ENCODE assay signal across 21 cellular contexts in the genomic region with DNA sequence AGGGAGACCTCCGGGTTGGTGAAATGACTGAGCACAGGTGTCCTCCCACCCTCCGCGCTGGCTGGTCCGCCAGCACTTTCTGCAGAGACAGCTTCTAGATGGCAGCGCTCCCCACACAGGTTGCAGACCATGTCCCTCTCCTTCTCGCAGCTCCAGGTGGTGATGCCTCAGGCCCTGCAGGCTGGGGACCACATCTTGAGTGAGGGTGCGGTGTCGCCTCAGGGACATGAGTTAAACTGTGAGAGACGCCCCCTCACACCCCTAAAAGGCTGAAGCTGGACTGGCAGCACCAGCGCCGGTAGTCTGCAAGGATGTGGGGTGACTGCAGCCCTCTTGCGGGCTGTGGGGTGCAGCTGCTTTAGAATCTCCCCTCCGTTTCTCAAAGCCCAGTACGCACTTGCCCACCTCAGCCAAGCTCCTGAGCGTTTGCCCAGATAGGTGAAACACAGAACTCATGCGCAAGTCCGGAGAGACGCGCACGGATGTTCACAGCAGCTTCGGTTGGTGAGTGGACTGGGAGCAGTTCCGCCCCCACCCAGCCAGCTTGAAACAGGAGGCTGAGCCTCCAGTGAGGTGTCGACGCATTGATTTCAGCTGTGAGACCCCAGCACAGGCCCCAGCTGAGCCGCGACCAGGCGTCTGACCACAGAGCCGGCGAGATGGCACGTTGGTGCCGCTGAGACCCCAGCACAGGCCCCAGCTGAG. TPM values are rescaled to one million over a fixed set of nuclear protein-coding genes. Genes with fewer than 3 reads are reported as not detected.
DNase-seq lines count a peak whose midpoint lies in the region; ATAC-seq and TF ChIP-seq lines count a peak whose summit lies in the region.
"Had no signal": no experiment of that assay in that cellular context is flagged by ENCODE, and none has a peak within 500 bp of the region (broad histone marks: within the 10 kb centered on the region; RNA-seq: fewer than 3 reads in every experiment).

No MANE protein-coding gene starts in this region.

- H2BK12ac ChIP-seq in H9 (ENCODE audit: insufficient read length, low read depth, low read length), result no peak overlapping the region

- H3K27ac ChIP-seq in H9 (ENCODE audit: insufficient read length, low read depth, low read length) (no peak overlapping the region), endodermal cell (ENCODE audit: low read depth, low read length) (no peak overlapping the region), prostate gland (no peak overlapping the region)
- H3K27ac ChIP-seq: A549 had no signal

- peaks cover 7% of the 10 kb centered on the region for H3K9me3 Mint-ChIP-seq in activated T-cell treated with anti-CD3 and anti-CD28 coated beads, Interleukin-2, amount 50 U/mL, for 24 hours
- H3K9me3 Mint-ChIP-seq in activated T-cell treated with anti-CD3 and anti-CD28 coated beads, Interleukin-2, amount 50 U/mL, for 72 hours, result peaks cover 1 to 4% of the 10 kb centered on the region in 2 donors
- H3K9me3 Mint-ChIP-seq in H9 (peaks cover 2 to 8% of the 10 kb centered on the region in 2 experiments; a peak in 3 of 5 replicates), endodermal cell (no peaks in the 10 kb centered on the region)
- H3K9me3 Mint-ChIP-seq in effector memory CD8-positive, alpha-beta T cell, result no peaks in the 10 kb centered on the region

- H4K5ac ChIP-seq in H9 (ENCODE audit: insufficient read length, low read depth, low read length), result no peak overlapping the region

- H4K91ac ChIP-seq in H9 (ENCODE audit: insufficient read length, low read depth, low read length), result no peak overlapping the region

- H3K4me3 Mint-ChIP-seq in activated T-cell treated with anti-CD3 and anti-CD28 coated beads, Interleukin-2, amount 50 U/mL, for 24 hours, result no peak overlapping the region
- H3K4me3 Mint-ChIP-seq in activated T-cell treated with anti-CD3 and anti-CD28 coated beads, Interleukin-2, amount 50 U/mL, for 72 hours, result no peak overlapping the region
- H3K4me3 Mint-ChIP-seq in H9 (no peak overlapping the region), endodermal cell (no peak overlapping the region)
- no peak overlapping the region for H3K4me3 Mint-ChIP-seq in effector memory CD8-positive, alpha-beta T cell
- H3K4me3 Mint-ChIP-seq: CD14-positive monocyte, HFFc6 had no signal

- no peak for ATAC-seq in activated T-cell treated with anti-CD3 and anti-CD28 coated beads, Interleukin-2, amount 50 U/mL, for 72 hours (replicated peaks in 1 of 2)
- no peak for ATAC-seq in effector memory CD8-positive, alpha-beta T cell (replicated peaks)
- ATAC-seq in GM18870 (IDR thresholded peaks at IDR 0.05; ENCODE audit: unreplicated experiment), result no peak
- ATAC-seq: A549 had no signal

- no peak overlapping the region for H2BK15ac ChIP-seq in H9 (ENCODE audit: low read depth, low read length)

- no peak overlapping the region for H3K23ac ChIP-seq in H9 (ENCODE audit: insufficient read length, low read depth, low read length)

- no peaks in the 10 kb centered on the region for H3K79me1 ChIP-seq in H9 (ENCODE audit: insufficient read depth, low read depth, low read length, poor library complexity, severe bottlenecking)

- WGBS in H9 (ENCODE audit: extremely low coverage, insufficient read length, low lambda C conversion rate), result no CpG with 5 or more reads among the region's 31 CpGs
- 93 to 97% methylated on average over 18 to 31 of the region's 31 CpGs for WGBS in endodermal cell (ENCODE audit: insufficient coverage in 1 of 2, insufficient read length in 1 of 2), 2 experiments
- WGBS in prostate gland, result 88% methylated on average over 30 of the region's 31 CpGs

- H3K14ac ChIP-seq in H9 (ENCODE audit: insufficient read depth, low read length), result no peak overlapping the region

- H4K8ac ChIP-seq in H9 (replicated peaks; ENCODE audit: insufficient read length, low read depth, low read length), result no peak overlapping the region

- H2BK20ac ChIP-seq in H9 (ENCODE audit: low read depth, low read length, poor library complexity, severe bottlenecking), result no peak overlapping the region

- no peaks in the 10 kb centered on the region for H3K27me3 ChIP-seq in H9 (ENCODE audit: insufficient read depth, low read length)
- no peaks in the 10 kb centered on the region for H3K27me3 ChIP-seq in endodermal cell (ENCODE audit: control insufficient read depth, insufficient read depth, low read length, poor library complexity, severe bottlenecking)
- H3K27me3 ChIP-seq in prostate gland (replicated peaks; ENCODE audit: insufficient read depth), result no peaks in the 10 kb centered on the region

- H3K36me3 ChIP-seq in endodermal cell (ENCODE audit: control insufficient read depth, insufficient read depth, low read length) (no peaks in the 10 kb centered on the region), prostate gland (no peaks in the 10 kb centered on the region)

- intact Hi-C loops in prostate gland (cut with DNase I), result no loop called here

- H2AK5ac ChIP-seq in H9 (ENCODE audit: insufficient read length, low read length), result no peak overlapping the region

- no peak overlapping the region for H2BK120ac ChIP-seq in H9 (ENCODE audit: low read depth, low read length, poor library complexity, severe bottlenecking)

- H3K18ac ChIP-seq in H9 (ENCODE audit: insufficient read length, low read depth, low read length), result no peak overlapping the region

- TF ChIP-seq CTCF in H9 (conservative IDR thresholded peaks at IDR 0.05) (no peak), endodermal cell (conservative IDR thresholded peaks at IDR 0.05) (no peak), prostate gland (IDR thresholded peaks at IDR 0.05) (no peak)

- peak; percentile 15 for DNase-seq in activated T-cell treated with anti-CD3 and anti-CD28 coated beads, Interleukin-2, amount 50 U/mL, for 24 hours
- DNase-seq in activated T-cell treated with anti-CD3 and anti-CD28 coated beads, Interleukin-2, amount 50 U/mL, for 72 hours, result no peak
- DNase-seq in H9, result peak; percentile 28
- peak; percentile 47 for DNase-seq in endodermal cell
- DNase-seq in prostate gland (ENCODE audit: low spot score), result peak; percentile 2
- no peak for DNase-seq in effector memory CD8-positive, alpha-beta T cell
- no peak for DNase-seq in foreskin melanocyte
- DNase-seq: Caco-2; DMS53; HFFc6; KBM-7; NCI-H1048; NCI-H1694; NCI-H345; NCI-H526 treated with DMSO at 0.1 percent for 48 hours; NK-92 treated with Interleukin-12 subunit alpha and Interleukin-12 subunit beta, amount 100 ng/mL, for 24 hours; OCI-M1; RPMI8226 had no signal

- H3K4ac ChIP-seq in H9 (ENCODE audit: low read depth, low read length), result no peak overlapping the region

- H3K27me3 Mint-ChIP-seq in activated T-cell treated with anti-CD3 and anti-CD28 coated beads, Interleukin-2, amount 50 U/mL, for 24 hours, result peaks cover 11% of the 10 kb centered on the region
- peaks cover 16% of the 10 kb centered on the region for H3K27me3 Mint-ChIP-seq in activated T-cell treated with anti-CD3 and anti-CD28 coated beads, Interleukin-2, amount 50 U/mL, for 72 hours (ENCODE audit: low read depth)
- H3K27me3 Mint-ChIP-seq in H9 (ENCODE audit: low read depth) (no peaks in the 10 kb centered on the region), endodermal cell (ENCODE audit: insufficient read depth) (no peaks in the 10 kb centered on the region)
- peaks cover 0 to 7% of the 10 kb centered on the region in 2 donors for H3K27me3 Mint-ChIP-seq in effector memory CD8-positive, alpha-beta T cell

- H3K4me3 ChIP-seq in endodermal cell (ENCODE audit: low read length), result no peak overlapping the region
- no peak overlapping the region for H3K4me3 ChIP-seq in prostate gland
- H3K4me3 ChIP-seq: A549 had no signal

- H3K9ac ChIP-seq in H9 (ENCODE audit: extremely low read depth, insufficient read length, low read length), result no peak overlapping the region
- no peak overlapping the region for H3K9ac ChIP-seq in endodermal cell (ENCODE audit: extremely low read depth, low read length, poor library complexity, severe bottlenecking)

- no peaks in the 10 kb centered on the region for H3K4me1 Mint-ChIP-seq in activated T-cell treated with anti-CD3 and anti-CD28 coated beads, Interleukin-2, amount 50 U/mL, for 24 hours (ENCODE audit: low read depth)
- H3K4me1 Mint-ChIP-seq in activated T-cell treated with anti-CD3 and anti-CD28 coated beads, Interleukin-2, amount 50 U/mL, for 72 hours (ENCODE audit: low read depth), result no peaks in the 10 kb centered on the region
- H3K4me1 Mint-ChIP-seq in H9 (peaks cover 0 to 2% of the 10 kb centered on the region in 2 experiments; a peak in 1 of 4 replicates), endodermal cell (no peaks in the 10 kb centered on the region)
- no peaks in the 10 kb centered on the region for H3K4me1 Mint-ChIP-seq in effector memory CD8-positive, alpha-beta T cell (ENCODE audit: low read depth in 2 of 2)
- H3K4me1 Mint-ChIP-seq: CD14-positive monocyte had no signal

- no peak overlapping the region for H3T11ph ChIP-seq in H9 (ENCODE audit: low read length)

- H3K79me2 ChIP-seq in H9 (ENCODE audit: insufficient read depth, low read length), result no peaks in the 10 kb centered on the region

- H2AFZ ChIP-seq in H9 (ENCODE audit: low read length), result no peak overlapping the region

- H2BK5ac ChIP-seq in H9 (ENCODE audit: insufficient read length, low read length), result no peak overlapping the region

- no peak overlapping the region for H3K56ac ChIP-seq in H9 (ENCODE audit: insufficient read length, low read depth, low read length)

- H3K27ac Mint-ChIP-seq in activated T-cell treated with anti-CD3 and anti-CD28 coated beads, Interleukin-2, amount 50 U/mL, for 24 hours, result no peak overlapping the region
- H3K27ac Mint-ChIP-seq in activated T-cell treated with anti-CD3 and anti-CD28 coated beads, Interleukin-2, amount 50 U/mL, for 72 hours, result no peak overlapping the region
- H3K27ac Mint-ChIP-seq in H9 (no peak overlapping the region), endodermal cell (no peak overlapping the region)
- no peak overlapping the region for H3K27ac Mint-ChIP-seq in effector memory CD8-positive, alpha-beta T cell
- H3K27ac Mint-ChIP-seq: CD14-positive monocyte, HFFc6 had no signal

- no peaks in the 10 kb centered on the region for H3K4me1 ChIP-seq in H9 (ENCODE audit: insufficient read depth, low read length)
- H3K4me1 ChIP-seq in endodermal cell (ENCODE audit: control insufficient read depth, insufficient read depth, low read length), result no peaks in the 10 kb centered on the region
- H3K4me1 ChIP-seq in prostate gland (replicated peaks), result no peaks in the 10 kb centered on the region
- H3K4me1 ChIP-seq: A549, Caco-2 had no signal

- no peaks in the 10 kb centered on the region for H3K23me2 ChIP-seq in H9 (ENCODE audit: insufficient read length, low read depth, low read length, poor library complexity, severe bottlenecking)

- TF ChIP-seq POLR2A in prostate gland (IDR thresholded peaks at IDR 0.05), result no peak

- no peaks in the 10 kb centered on the region for H3K9me3 ChIP-seq in H9 (ENCODE audit: control insufficient read depth, low read depth, low read length)
- no peaks in the 10 kb centered on the region for H3K9me3 ChIP-seq in endodermal cell (ENCODE audit: control insufficient read depth, low read length)
- no peaks in the 10 kb centered on the region for H3K9me3 ChIP-seq in prostate gland
- H3K9me3 ChIP-seq: A549 had no signal

- no peaks in the 10 kb centered on the region for H3K36me3 Mint-ChIP-seq in activated T-cell treated with anti-CD3 and anti-CD28 coated beads, Interleukin-2, amount 50 U/mL, for 24 hours (ENCODE audit: low read depth)
- H3K36me3 Mint-ChIP-seq in activated T-cell treated with anti-CD3 and anti-CD28 coated beads, Interleukin-2, amount 50 U/mL, for 72 hours (ENCODE audit: insufficient read depth in 2 of 2), result peaks cover 0 to 7% of the 10 kb centered on the region in 2 donors
- H3K36me3 Mint-ChIP-seq in H9 (ENCODE audit: insufficient read depth in 1 of 3, low read depth in 3 of 3), result peaks cover 3 to 6% (median 6%) of the 10 kb centered on the region in 3 experiments; a peak in 4 of 7 replicates
- no peaks in the 10 kb centered on the region for H3K36me3 Mint-ChIP-seq in endodermal cell (ENCODE audit: low read depth)
- peaks cover 2% of the 10 kb centered on the region for H3K36me3 Mint-ChIP-seq in effector memory CD8-positive, alpha-beta T cell (ENCODE audit: insufficient read depth)
- H3K36me3 Mint-ChIP-seq: CD14-positive monocyte had no signal

- no peak overlapping the region for H3K4me2 ChIP-seq in H9 (ENCODE audit: insufficient read depth, insufficient read length, low read length)
- H3K4me2 ChIP-seq: A549 had no signal

- no peaks in the 10 kb centered on the region for H4K20me1 ChIP-seq in H9 (ENCODE audit: control insufficient read depth, insufficient read depth, insufficient read length)

RNA-seq across cellular contexts. Expression of a gene that starts 28.5 kb away (rescaled TPM):
- total RNA-seq in activated T-cell treated with anti-CD3 and anti-CD28 coated beads, Interleukin-2, amount 50 U/mL, for 72 hours, result 1 to 10 TPM; 1.7 to 2.8 TPM
- 193 and 194 TPM in 2 replicates for total RNA-seq in H9 (2021)
- total RNA-seq in endodermal cell, result 100 to 1,000 TPM; 232 to 407 TPM
- 172 TPM for polyA plus RNA-seq in endodermal cell (2013, experiment 1 of 2)
- polyA plus RNA-seq in endodermal cell (2013, experiment 2 of 2), result 154 TPM
- 100 to 1,000 TPM; 163 to 265 TPM for total RNA-seq in prostate gland

Comparison
In these comparisons a context has a peak if more than half of its experiments do, and no peak if none do; other contexts are left out.
1. DNase-seq: peak in activated T-cell treated with anti-CD3 and anti-CD28 coated beads, Interleukin-2, amount 50 U/mL, for 24 hours (single experiment), H9 (single experiment), endodermal cell (single experiment) and prostate gland (single experiment); none in activated T-cell treated with anti-CD3 and anti-CD28 coated beads, Interleukin-2, amount 50 U/mL, for 72 hours (0 of 2), effector memory CD8-positive, alpha-beta T cell (0 of 3) and foreskin melanocyte (single experiment).
2. RNA of a gene that starts 28.5 kb away (total RNA-seq): 232 to 407 TPM in endodermal cell, 163 to 265 TPM in prostate gland and 193 to 194 TPM in H9; 1.7 to 2.8 TPM in activated T-cell treated with anti-CD3 and anti-CD28 coated beads, Interleukin-2, amount 50 U/mL, for 72 hours; every median in the first group is over 10 times any median in the second.